30 cellular contexts compared by ENCODE assay signal in genomic region chr5:76592692-76593091, GRCh38. TPM values are rescaled to one million over a fixed set of nuclear protein-coding genes. Genes with fewer than 3 reads are reported as not detected.
"Had no signal": no experiment of that assay in that cellular context is flagged by ENCODE, and none has a peak within 500 bp of the region (broad histone marks: within the 10 kb centered on the region; RNA-seq: fewer than 3 reads in every experiment).

No MANE protein-coding gene starts in this region.

- H3K36me3 ChIP-seq: ascending aorta, breast epithelium, cardiac muscle cell, colonic mucosa, gastroesophageal sphincter had no signal

- H3K4me1 ChIP-seq: ascending aorta, breast epithelium, colonic mucosa, esophagus squamous epithelium, gastroesophageal sphincter, heart right ventricle had no signal

- ATAC-seq: activated CD4-positive, CD25-positive, alpha-beta regulatory T cell treated with anti-CD3 and anti-CD28 coated beads, Interleukin-2, amount 50 U/mL, for 24 hours; activated CD8-positive, alpha-beta T cell treated with anti-CD3 and anti-CD28 coated beads for 36 hours; activated naive CD4-positive, alpha-beta T cell treated with anti-CD3 and anti-CD28 coated beads, Interleukin-2, amount 50 U/mL, for 72 hours; gastroesophageal sphincter; heart right ventricle had no signal

- FAIRE-seq: endometrium, endothelial cell of umbilical vein had no signal

- H3K4me3 ChIP-seq: ascending aorta, breast epithelium, cardiac muscle cell, colonic mucosa, esophagus squamous epithelium, gastroesophageal sphincter, heart right ventricle had no signal

- H3K27me3 ChIP-seq: ascending aorta, breast epithelium, cardiac muscle cell, colonic mucosa, esophagus squamous epithelium, gastroesophageal sphincter had no signal

- H3K27ac ChIP-seq: ascending aorta, breast epithelium, cardiac muscle cell, colonic mucosa, epithelial cell of prostate, esophagus squamous epithelium, gastroesophageal sphincter, heart right ventricle, WERI-Rb-1 had no signal

- H3K9me3 ChIP-seq: ascending aorta, breast epithelium, colonic mucosa, esophagus squamous epithelium, gastroesophageal sphincter, heart right ventricle had no signal

- DNase-seq: activated B cell treated with CpG ODN at 0.5 μM for 24 hours; activated CD4-positive, alpha-beta T cell treated with anti-CD3 and anti-CD28 coated beads for 48 hours; activated CD4-positive, alpha-beta T cell treated with anti-CD3 and anti-CD28 coated beads, Interleukin-2, amount 50 U/mL, for 1 hour; activated CD4-positive, alpha-beta T cell treated with anti-CD3 and anti-CD28 coated beads, Interleukin-2, amount 50 U/mL, for 48 hours; activated CD8-positive, alpha-beta memory T cell treated with anti-CD3 and anti-CD28 coated beads for 24 hours; activated CD8-positive, alpha-beta T cell treated with anti-CD3 and anti-CD28 coated beads for 36 hours; activated gamma-delta T cell; activated naive CD4-positive, alpha-beta T cell; activated naive CD4-positive, alpha-beta T cell treated with anti-CD3 and anti-CD28 coated beads, Interleukin-2, amount 10 ng/mL, durations not matched to agents 7 days and 5 days; activated naive CD8-positive, alpha-beta T cell treated with anti-CD3 and anti-CD28 coated beads, Interleukin-2, amount 10 ng/mL, durations not matched to agents 7 days and 5 days; activated T-cell treated with anti-CD3 and anti-CD28 coated beads, Interleukin-2, amount 50 U/mL, for 1 hour; activated T-cell treated with anti-CD3 and anti-CD28 coated beads, Interleukin-2, amount 50 U/mL, for 48 hours; central memory CD4-positive, alpha-beta T cell; cerebellar nuclear complex; colonic mucosa; effector CD8-positive, alpha-beta T cell; esophagus squamous epithelium; foreskin melanocyte; heart right ventricle; T1000 had no signal

RNA-seq across cellular contexts. Expression of gene F2RL2, which starts 30.5 kb away (rescaled TPM):
- total RNA-seq: activated B cell treated with CpG ODN at 0.5 μM for 24 hours; activated CD8-positive, alpha-beta T cell treated with anti-CD3 and anti-CD28 coated beads for 36 hours; activated naive CD4-positive, alpha-beta T cell treated with anti-CD3 and anti-CD28 coated beads, Interleukin-2, amount 50 U/mL, for 72 hours; activated naive CD8-positive, alpha-beta T cell treated with anti-CD3 and anti-CD28 coated beads, Interleukin-2, amount 10 ng/mL, durations not matched to agents 7 days and 5 days; ascending aorta had no signal
